19 cellular contexts compared by ENCODE assay signal in the genomic region with DNA sequence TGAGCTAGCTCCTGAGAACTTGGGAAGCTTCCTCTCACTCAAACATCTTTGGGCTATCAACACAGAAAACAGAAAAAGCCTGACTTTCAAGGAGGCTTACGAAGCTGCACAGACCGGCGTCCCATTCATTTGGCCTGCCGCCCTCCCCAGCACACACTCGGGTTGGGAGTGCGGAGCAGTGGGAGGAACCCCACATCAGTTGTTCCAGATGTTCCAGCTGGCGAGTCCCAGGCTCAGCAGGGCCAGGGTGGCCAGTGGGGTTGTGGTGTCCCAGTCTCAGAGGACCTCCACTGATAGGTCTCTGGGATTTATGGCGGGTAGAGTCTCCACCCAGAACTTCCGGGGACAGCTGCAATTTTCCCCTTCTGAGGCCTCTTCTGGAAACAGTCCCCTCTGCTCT. TPM values are rescaled to one million over a fixed set of nuclear protein-coding genes. Genes with fewer than 3 reads are reported as not detected.
DNase-seq lines count a peak whose midpoint lies in the region; ATAC-seq and TF ChIP-seq lines count a peak whose summit lies in the region.
"Had no signal": no experiment of that assay in that cellular context is flagged by ENCODE, and none has a peak within 500 bp of the region (broad histone marks: within the 10 kb centered on the region; RNA-seq: fewer than 3 reads in every experiment).

No MANE protein-coding gene starts in this region.

- peaks cover 33% of the 10 kb centered on the region for H3K4me1 ChIP-seq in GM23248 (ENCODE audit: insufficient read depth)
- H3K4me1 ChIP-seq in right atrium auricular region = peaks cover 0 to 14% of the 10 kb centered on the region in 2 donors
- H3K4me1 ChIP-seq in subcutaneous abdominal adipose tissue (ENCODE audit: control insufficient read depth in 5 of 5, insufficient read depth in 5 of 5, low read length in 5 of 5) = peaks cover 4 to 33% (median 31%) of the 10 kb centered on the region in 5 donors

- no peak overlapping the region for H3K4me3 ChIP-seq in GM23248
- H3K4me3 ChIP-seq in fibroblast of mammary gland (ENCODE audit: control insufficient read depth, low read depth, low read length) = no peak overlapping the region
- no peak overlapping the region for H3K4me3 ChIP-seq in right atrium auricular region
- H3K4me3 ChIP-seq in subcutaneous abdominal adipose tissue (ENCODE audit: low read depth in 1 of 5, low read length in 5 of 5) = no peak overlapping the region
- H3K4me3 ChIP-seq: SJCRH30 had no signal

- no peaks in the 10 kb centered on the region for H3K9me2 ChIP-seq in GM23248 (ENCODE audit: insufficient read depth)

- H3K4me3 Mint-ChIP-seq in CD4-positive, alpha-beta T cell = no peak overlapping the region
- H3K4me3 Mint-ChIP-seq: HFFc6 had no signal

- H3K9me3 ChIP-seq in GM23248 (ENCODE audit: low read depth) (no peaks in the 10 kb centered on the region), right atrium auricular region (no peaks in the 10 kb centered on the region), subcutaneous abdominal adipose tissue (ENCODE audit: control insufficient read depth in 5 of 5, low read length in 5 of 5) (no peaks in the 10 kb centered on the region)
- H3K9me3 ChIP-seq in CD4-positive, alpha-beta T cell (ENCODE audit: control insufficient read depth, low read length) = no peaks in the 10 kb centered on the region
- H3K9me3 ChIP-seq: SJCRH30 had no signal

- no peaks in the 10 kb centered on the region; the same call in 1 of the 2 replicates for H3F3A ChIP-seq in GM23248 (ENCODE audit: insufficient read depth)

- H3K36me3 ChIP-seq in GM23248 (ENCODE audit: low read depth) (no peaks in the 10 kb centered on the region), right atrium auricular region (no peaks in the 10 kb centered on the region), subcutaneous abdominal adipose tissue (ENCODE audit: control insufficient read depth in 5 of 5, insufficient read depth in 5 of 5, low read length in 5 of 5) (no peaks in the 10 kb centered on the region)
- H3K36me3 ChIP-seq: SJCRH30 had no signal

- no peak overlapping the region for H2AFZ ChIP-seq in GM23248

- WGBS in GM23248 (ENCODE audit: low coverage in 1 of 2, low lambda C conversion rate in 2 of 2, missing lambda C conversion rate in 2 of 2), 2 experiments = 23 to 28% methylated on average over 9 of the region's 9 CpGs

- no peak overlapping the region for H3K27ac Mint-ChIP-seq in CD4-positive, alpha-beta T cell
- H3K27ac Mint-ChIP-seq: HFFc6 had no signal

- H3K27ac ChIP-seq in GM23248 (no peak overlapping the region), right atrium auricular region (no peak overlapping the region), subcutaneous abdominal adipose tissue (ENCODE audit: low read depth, low read length) (peak overlapping the region; percentile 71)
- H3K27ac ChIP-seq in CD4-positive, alpha-beta T cell (ENCODE audit: low read depth, low read length) = no peak overlapping the region
- H3K27ac ChIP-seq: C4-2B, RWPE1, SJCRH30 had no signal

- intact Hi-C loops in CD4-positive, alpha-beta T cell (cut with DNase I, micrococcal nuclease) = no loop called here

- DNase-seq in GM23248 = peak; percentile 35
- DNase-seq in fibroblast of mammary gland (ENCODE audit: low read depth) = peak; percentile 53
- DNase-seq in right atrium auricular region (ENCODE audit: low spot score) = peak; percentile 66
- no peak for DNase-seq in DMS79 (lab: John Stamatoyannopoulos, UW)
- DNase-seq in NCI-H1092 (lab: John Stamatoyannopoulos, UW) = no peak
- DNase-seq in CD4-positive, alpha-beta T cell = no peak
- DNase-seq: GDM1, H7, HFFc6, KBM-7, NCI-H1694 treated with DMSO at 0.1 percent for 48 hours, NCI-H2107, NCI-H226, NCI-H524, NCI-H82 had no signal

- no peak overlapping the region for H3K4me2 ChIP-seq in GM23248 (ENCODE audit: unreplicated experiment)

- H3K79me2 ChIP-seq in GM23248 (ENCODE audit: insufficient read depth) = no peaks in the 10 kb centered on the region

- H4K20me1 ChIP-seq in GM23248 (ENCODE audit: insufficient read depth) = no peaks in the 10 kb centered on the region

- H3K9me3 Mint-ChIP-seq in CD4-positive, alpha-beta T cell = no peaks in the 10 kb centered on the region
- H3K9me3 Mint-ChIP-seq: HFFc6 had no signal

- no peaks in the 10 kb centered on the region for H3K4me1 Mint-ChIP-seq in CD4-positive, alpha-beta T cell (ENCODE audit: low read depth)

- in situ Hi-C loops in GM23248 (cut with MboI) = no loop called here

- CTCF ChIA-PET in CD4-positive, alpha-beta T cell (lab: Charles Lee) = no interaction called here

- ATAC-seq in CD4-positive, alpha-beta T cell (ENCODE audit: poor library complexity) = no peak

- H3K36me3 Mint-ChIP-seq in CD4-positive, alpha-beta T cell (ENCODE audit: low read depth) = no peaks in the 10 kb centered on the region

- peaks cover 67% of the 10 kb centered on the region for H3K27me3 Mint-ChIP-seq in CD4-positive, alpha-beta T cell

- H3K9ac ChIP-seq in GM23248 (no peak overlapping the region), subcutaneous abdominal adipose tissue (ENCODE audit: low read length in 5 of 5) (no peak overlapping the region)

- POLR2A ChIA-PET in CD4-positive, alpha-beta T cell (lab: Charles Lee) = no interaction called here

- TF ChIP-seq CTCF in fibroblast of mammary gland (conservative IDR thresholded peaks at IDR 0.05; ENCODE audit: control insufficient read depth, insufficient read depth, low read depth, low read length) (no peak), right atrium auricular region (IDR thresholded peaks at IDR 0.05) (no peak)
- TF ChIP-seq CTCF in CD4-positive, alpha-beta T cell (IDR thresholded peaks at IDR 0.05) = no peak

- H3K27me3 ChIP-seq in GM23248 (replicated peaks; ENCODE audit: insufficient read depth) (no peaks in the 10 kb centered on the region), right atrium auricular region (no peaks in the 10 kb centered on the region), subcutaneous abdominal adipose tissue (ENCODE audit: control insufficient read depth in 5 of 5, insufficient read depth in 4 of 5, low read length in 5 of 5) (peaks cover 0 to 7% (median 3%) of the 10 kb centered on the region in 5 donors)
- H3K27me3 ChIP-seq in CD4-positive, alpha-beta T cell (ENCODE audit: control insufficient read depth, insufficient read depth, low read length) = peaks cover 9% of the 10 kb centered on the region
- H3K27me3 ChIP-seq: SJCRH30 had no signal

RNA-seq across cellular contexts. Expression of gene DLX4, which starts 43.1 kb away (rescaled TPM):
- 0.76 TPM in 1 of 2 replicates, not detected in the other for total RNA-seq in GM23248 (2014; rRNA removed; shearing (Covaris generic))
- polyA plus RNA-seq in GM23248 (2016; fragmentation: Nextera tagmentation; extraction: Ambion mirVana) = 0.15 and 0.40 TPM in 2 replicates
- total RNA-seq in right atrium auricular region = under 1 TPM in 1 of 2 donors, not detected in 1; 0.71 TPM
- total RNA-seq in CD4-positive, alpha-beta T cell = under 1 TPM; 0.59 to 0.85 TPM
- total RNA-seq: HFFc6 had no signal

Comparison
In these comparisons a context has a peak if more than half of its experiments do, and no peak if none do; other contexts are left out.
1. DNase-seq: peak in GM23248 (single experiment), fibroblast of mammary gland (single experiment) and right atrium auricular region (single experiment); none in DMS79 (single experiment), NCI-H1092 (single experiment) and CD4-positive, alpha-beta T cell (0 of 10).